Comparison of ENCODE assay signal across 1 cellular context in the genomic region with DNA sequence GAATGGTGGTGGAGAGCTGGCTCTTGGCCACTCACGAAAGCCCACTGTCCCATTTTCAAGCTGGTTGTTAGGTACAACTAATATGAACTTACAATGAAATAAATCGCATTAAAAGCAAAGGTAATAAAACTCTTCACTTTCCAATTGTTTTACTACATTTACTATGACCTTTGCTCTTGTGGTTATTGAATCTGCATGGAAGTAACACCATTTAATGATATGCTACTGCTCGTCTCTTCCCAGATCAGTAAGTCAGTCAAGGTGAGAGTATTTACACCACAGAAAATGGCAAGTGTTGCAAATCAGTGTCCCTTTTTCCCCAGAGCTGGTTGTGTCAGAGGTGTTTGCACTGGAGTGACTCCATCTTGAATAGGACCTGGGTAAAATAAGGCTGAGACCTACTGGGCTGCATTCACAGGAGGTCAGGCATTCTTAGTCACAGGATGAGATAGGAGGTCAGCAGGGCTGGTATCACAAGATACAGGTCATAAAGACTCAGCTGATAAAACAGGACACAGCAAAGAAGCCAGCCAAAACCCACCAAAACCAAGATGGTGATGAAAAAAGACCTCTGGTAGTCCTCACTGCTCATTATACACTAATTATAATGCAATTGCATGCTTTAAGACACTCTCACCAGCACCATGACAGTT.
TF ChIP-seq lines count a peak whose summit lies in the region.

No MANE protein-coding gene starts in this region.

TF ChIP-seq in WTC11, 78 proteins besides CTCF, POLR2A, EP300 and RAD21 (continued from another document):
- TF ChIP-seq STAT6 (CRISPR knock-in tag; conservative IDR thresholded peaks at IDR 0.05; ENCODE audit: low read depth) (no peak), JUN (CRISPR knock-in tag; IDR thresholded peaks at IDR 0.05) (no peak), IRF2 (CRISPR knock-in tag; IDR thresholded peaks at IDR 0.05; ENCODE audit: borderline replicate concordance, low read depth) (no peak), PRDM15 (CRISPR knock-in tag; IDR thresholded peaks at IDR 0.05) (no peak)
